18 cellular contexts compared by ENCODE assay signal in genomic region chrX:16754019-16754418, GRCh38.
"Had no signal": no experiment of that assay in that cellular context is flagged by ENCODE, and none has a peak within 500 bp of the region (broad histone marks: within the 10 kb centered on the region; RNA-seq: fewer than 3 reads in every experiment).

No MANE protein-coding gene starts in this region.

- H3K4me3 Mint-ChIP-seq: activated naive CD4-positive, alpha-beta T cell treated with anti-CD3 and anti-CD28 coated beads, Interleukin-2, amount 50 U/mL, for 24 hours; immature natural killer cell; naive thymus-derived CD4-positive, alpha-beta T cell; WTC11 had no signal

- H3K4me1 Mint-ChIP-seq: activated naive CD4-positive, alpha-beta T cell treated with anti-CD3 and anti-CD28 coated beads, Interleukin-2, amount 50 U/mL, for 24 hours; immature natural killer cell had no signal

- ATAC-seq: naive thymus-derived CD4-positive, alpha-beta T cell; psoas muscle; right cardiac atrium; stimulated activated naive CD8-positive, alpha-beta T cell treated with anti-CD3 and anti-CD28 coated beads, Interleukin-15, Interleukin-2, amounts not matched to agents 100 U/mL and 50 U/mL, for 24 hours; WTC11 had no signal

- H3K27ac Mint-ChIP-seq: activated naive CD4-positive, alpha-beta T cell treated with anti-CD3 and anti-CD28 coated beads, Interleukin-2, amount 50 U/mL, for 24 hours had no signal

- H3K9me3 Mint-ChIP-seq: activated naive CD4-positive, alpha-beta T cell treated with anti-CD3 and anti-CD28 coated beads, Interleukin-2, amount 50 U/mL, for 24 hours; immature natural killer cell; naive thymus-derived CD4-positive, alpha-beta T cell; WTC11 had no signal

- H3K27me3 ChIP-seq: adrenal gland, hepatocyte, upper lobe of left lung had no signal

- H3K9me3 ChIP-seq: adrenal gland, left ventricle myocardium inferior, psoas muscle, upper lobe of left lung had no signal

- H3K27me3 Mint-ChIP-seq: activated naive CD4-positive, alpha-beta T cell treated with anti-CD3 and anti-CD28 coated beads, Interleukin-2, amount 50 U/mL, for 24 hours; naive thymus-derived CD4-positive, alpha-beta T cell had no signal

- H3K27ac ChIP-seq: adrenal gland, hepatocyte, left ventricle myocardium inferior, psoas muscle, upper lobe of left lung had no signal

- H3K4me3 ChIP-seq: adrenal gland, hepatocyte, left ventricle myocardium inferior, psoas muscle, upper lobe of left lung had no signal

- H3K4me1 ChIP-seq: adrenal gland, left ventricle myocardium inferior, psoas muscle, upper lobe of left lung had no signal

- DNase-seq: activated gamma-delta T cell; adrenal gland; cerebellar nuclear complex; glutamatergic neuron; immature natural killer cell; kidney glomerular epithelial cell; left ventricle myocardium inferior; naive thymus-derived CD4-positive, alpha-beta T cell; psoas muscle; right cardiac atrium; stimulated activated CD4-positive, alpha-beta T cell treated with anti-CD3 and anti-CD28 coated beads, Interleukin-12 subunit alpha, Interleukin-12 subunit beta, amount 100 ng/mL, for 4 hours; stimulated activated CD4-positive, alpha-beta T cell treated with anti-CD3 and anti-CD28 coated beads, Interleukin-4, amount 100 ng/mL, for 4 hours; stimulated activated naive CD8-positive, alpha-beta T cell treated with anti-CD3 and anti-CD28 coated beads, Interleukin-15, Interleukin-2, amounts not matched to agents 100 U/mL and 50 U/mL, for 24 hours; T1000; upper lobe of left lung had no signal
